ENCODE assay signal across 29 cellular contexts in genomic region chr17:32863559-32863958, GRCh38.
"Had no signal": no experiment of that assay in that cellular context is flagged by ENCODE, and none has a peak within 500 bp of the region (broad histone marks: within the 10 kb centered on the region; RNA-seq: fewer than 3 reads in every experiment).

No MANE protein-coding gene starts in this region.

- H3K36me3 ChIP-seq: adrenal gland, ascending aorta, brain microvascular endothelial cell, gastroesophageal sphincter, heart left ventricle, lower lobe of right lung, stomach, suprapubic skin, uterus had no signal

- H3K4me3 ChIP-seq: adrenal gland, ascending aorta, gastroesophageal sphincter, heart left ventricle, lower lobe of right lung, stomach, suprapubic skin, uterus had no signal

- FAIRE-seq: keratinocyte, small intestine had no signal

- H3K27me3 ChIP-seq: adrenal gland, ascending aorta, brain microvascular endothelial cell, gastroesophageal sphincter, heart left ventricle, stomach, suprapubic skin, uterus had no signal

- H3K9me3 ChIP-seq: adrenal gland, ascending aorta, gastroesophageal sphincter, heart left ventricle, lower lobe of right lung, stomach, suprapubic skin, uterus had no signal

- DNase-seq: activated B cell treated with CpG ODN at 0.5 μM for 24 hours; activated CD4-positive, alpha-beta T cell treated with anti-CD3 and anti-CD28 coated beads for 36 hours; activated CD4-positive, alpha-beta T cell treated with anti-CD3 and anti-CD28 coated beads, Interleukin-2, amount 50 U/mL, for 4 hours; activated CD8-positive, alpha-beta memory T cell treated with anti-CD3 and anti-CD28 coated beads for 24 hours; activated CD8-positive, alpha-beta memory T cell treated with anti-CD3 and anti-CD28 coated beads, Interleukin-2, amount 50 U/mL, for 4 hours; activated naive CD4-positive, alpha-beta T cell; activated T-cell treated with anti-CD3 and anti-CD28 coated beads, Interleukin-2, amount 50 U/mL, for 24 hours; adrenal gland; brain microvascular endothelial cell; central memory CD4-positive, alpha-beta T cell; effector memory CD4-positive, alpha-beta T cell; heart left ventricle; lower lobe of right lung; mesendoderm; naive thymus-derived CD4-positive, alpha-beta T cell; occipital lobe; small intestine; stimulated activated CD4-positive, alpha-beta T cell treated with anti-CD3 and anti-CD28 coated beads, Interleukin-2, amount 100 ng/mL, for 24 hours; stomach; T-helper 9 cell; trophoblast cell; uterus had no signal

- ATAC-seq: activated CD4-positive, alpha-beta T cell treated with anti-CD3 and anti-CD28 coated beads for 36 hours; activated T-helper 17 cell treated with anti-CD3 and anti-CD28 coated beads, Interleukin-2, amount 50 U/mL, for 72 hours; esophagus mucosa; gastroesophageal sphincter; heart left ventricle; naive thymus-derived CD4-positive, alpha-beta T cell; sciatic nerve had no signal

- H3K4me1 ChIP-seq: gastroesophageal sphincter, uterus had no signal

- H3K27ac ChIP-seq: brain microvascular endothelial cell, gastroesophageal sphincter, heart left ventricle, lower lobe of right lung, stomach, suprapubic skin, uterus had no signal
